In genomic region chr11:76609736-76610370, GRCh38 we compare ENCODE assay signal across 12 cellular contexts.
DNase-seq lines count a peak whose midpoint lies in the region; ATAC-seq and TF ChIP-seq lines count a peak whose summit lies in the region.
"Had no signal": no experiment of that assay in that cellular context is flagged by ENCODE, and none has a peak within 500 bp of the region (broad histone marks: within the 10 kb centered on the region; RNA-seq: fewer than 3 reads in every experiment).

No MANE protein-coding gene starts in this region.

- DNase-seq in breast epithelium (ENCODE audit: low spot score in 2 of 2) (no peak), mammary epithelial cell (no peak), heart right ventricle (peak in 1 of 2 donors; percentile 5), tibial artery (no peak), middle frontal gyrus (ENCODE audit: extremely low spot score, low spot score) (no peak), NCI-H82 (lab: John Stamatoyannopoulos, UW) (no peak)
- peak; percentile 5 for DNase-seq in activated CD8-positive, alpha-beta memory T cell treated with anti-CD3 and anti-CD28 coated beads, Interleukin-2, amount 50 U/mL, for 4 hours
- DNase-seq: activated CD4-positive, alpha-beta T cell treated with anti-CD3 and anti-CD28 coated beads, Interleukin-2, amount 50 U/mL, for 4 hours; activated gamma-delta T cell treated with Interleukin-2 at 50 U/mL for 16 hours; midbrain; T-helper 9 cell had no signal

- no peaks in the 10 kb centered on the region for H3K9me3 ChIP-seq in breast epithelium
- H3K9me3 ChIP-seq in mammary epithelial cell (replicated peaks; ENCODE audit: insufficient read depth, low read length) = no peaks in the 10 kb centered on the region
- no peaks in the 10 kb centered on the region for H3K9me3 ChIP-seq in heart right ventricle
- H3K9me3 ChIP-seq in tibial artery = no peaks in the 10 kb centered on the region

- H3K4me3 ChIP-seq in breast epithelium (no peak overlapping the region), mammary epithelial cell (replicated peaks in 1 of 3; ENCODE audit: insufficient read depth in 1 of 3, low read depth in 2 of 3, low read length in 3 of 3) (no peak overlapping the region), heart right ventricle (no peak overlapping the region), tibial artery (no peak overlapping the region)

- H3K79me2 ChIP-seq in mammary epithelial cell (ENCODE audit: insufficient read depth, low read length) = no peaks in the 10 kb centered on the region

- TF ChIP-seq POLR2A in breast epithelium (IDR thresholded peaks at IDR 0.05) = no peak

- H3K27ac ChIP-seq in breast epithelium (peak overlapping the region; percentile 58 to 70), mammary epithelial cell (ENCODE audit: insufficient read depth, low read depth, low read length) (no peak overlapping the region), heart right ventricle (peak overlapping the region in 8 of 10 donors; percentile 9 to 73 (median 60)), tibial artery (peak overlapping the region; percentile 49 to 87)

- CTCF ChIA-PET in mammary epithelial cell (lab: Charles Lee; ENCODE audit: low non-redundant PET) = no interaction called here

- in situ Hi-C loops in mammary epithelial cell (cut with MboI; ENCODE audit: low sequenced_read_pairs in 2 of 2) = no loop called here

- ATAC-seq in heart right ventricle (no peak), GM21423 (IDR thresholded peaks at IDR 0.05; ENCODE audit: unreplicated experiment) (no peak)

- intact Hi-C loops in breast epithelium (cut with DNase I; ENCODE audit: low total_unique reads) (no loop called here), mammary epithelial cell (cut with micrococcal nuclease) (no loop called here), heart right ventricle (cut with DNase I) (loop anchor here in 3 of 10 donors (5.0 kb wide), 2 partner anchors 38 to 62 kb away; partner anchors contain the start of gene LRRC32 (in 3 of the 3)), tibial artery (cut with DNase I; ENCODE audit: low total_unique reads) (loop anchor here (5.0 kb wide), 1 partner anchor 57 kb away; no protein-coding TSS in a partner anchor)

- H3K36me3 ChIP-seq in breast epithelium (no peaks in the 10 kb centered on the region), mammary epithelial cell (ENCODE audit: insufficient read depth, low read length) (no peaks in the 10 kb centered on the region), heart right ventricle (no peaks in the 10 kb centered on the region), tibial artery (no peaks in the 10 kb centered on the region)

- WGBS in mammary epithelial cell (ENCODE audit: low coverage, missing lambda C conversion rate) = 71% methylated on average over 6 of the region's 8 CpGs
- WGBS in heart right ventricle, 2 donors = 54 to 55% methylated on average over 8 of the region's 8 CpGs

- no peaks in the 10 kb centered on the region for H4K20me1 ChIP-seq in mammary epithelial cell (ENCODE audit: insufficient read depth, low read length)

- H3K9ac ChIP-seq in mammary epithelial cell (ENCODE audit: insufficient read depth, low read length) = no peak overlapping the region

- no peak for TF ChIP-seq CTCF in breast epithelium (IDR thresholded peaks at IDR 0.05)
- no peak for TF ChIP-seq CTCF in mammary epithelial cell (conservative IDR thresholded peaks at IDR 0.05 in 1 of 2, IDR thresholded peaks at IDR 0.05 in 1 of 2; ENCODE audit: extremely low read depth in 1 of 2, insufficient read depth in 1 of 2, low read depth in 1 of 2, low read length in 2 of 2)
- no peak for TF ChIP-seq CTCF in heart right ventricle (IDR thresholded peaks at IDR 0.05)
- TF ChIP-seq CTCF in tibial artery (IDR thresholded peaks at IDR 0.05) = no peak

- H3K4me2 ChIP-seq in mammary epithelial cell (ENCODE audit: insufficient read depth, low read depth, low read length) = no peak overlapping the region

- H2AFZ ChIP-seq in mammary epithelial cell (ENCODE audit: low read depth, low read length) = no peak overlapping the region

- no peaks in the 10 kb centered on the region for H3K27me3 ChIP-seq in breast epithelium
- H3K27me3 ChIP-seq in mammary epithelial cell (ENCODE audit: insufficient read depth, low read length) = peaks cover 2% of the 10 kb centered on the region
- H3K27me3 ChIP-seq in heart right ventricle = no peaks in the 10 kb centered on the region
- no peaks in the 10 kb centered on the region for H3K27me3 ChIP-seq in tibial artery

- dilution Hi-C loops in mammary epithelial cell (cut with HindIII; ENCODE audit: low sequenced_read_pairs) = no loop called here

- peaks cover 0 to 7% of the 10 kb centered on the region in 2 donors for H3K4me1 ChIP-seq in breast epithelium
- no peaks in the 10 kb centered on the region for H3K4me1 ChIP-seq in mammary epithelial cell (ENCODE audit: insufficient read depth, low read length)
- peaks cover 30 to 65% (median 48%) of the 10 kb centered on the region in 9 donors for H3K4me1 ChIP-seq in heart right ventricle
- peaks cover 0 to 70% (median 48%) of the 10 kb centered on the region in 4 donors for H3K4me1 ChIP-seq in tibial artery

- BruUV-seq in mammary epithelial cell (replicated peaks; lab: Mats Ljungman, UMichigan) = no TSS peak
